ENCODE assay signal across 29 cellular contexts in the genomic region with DNA sequence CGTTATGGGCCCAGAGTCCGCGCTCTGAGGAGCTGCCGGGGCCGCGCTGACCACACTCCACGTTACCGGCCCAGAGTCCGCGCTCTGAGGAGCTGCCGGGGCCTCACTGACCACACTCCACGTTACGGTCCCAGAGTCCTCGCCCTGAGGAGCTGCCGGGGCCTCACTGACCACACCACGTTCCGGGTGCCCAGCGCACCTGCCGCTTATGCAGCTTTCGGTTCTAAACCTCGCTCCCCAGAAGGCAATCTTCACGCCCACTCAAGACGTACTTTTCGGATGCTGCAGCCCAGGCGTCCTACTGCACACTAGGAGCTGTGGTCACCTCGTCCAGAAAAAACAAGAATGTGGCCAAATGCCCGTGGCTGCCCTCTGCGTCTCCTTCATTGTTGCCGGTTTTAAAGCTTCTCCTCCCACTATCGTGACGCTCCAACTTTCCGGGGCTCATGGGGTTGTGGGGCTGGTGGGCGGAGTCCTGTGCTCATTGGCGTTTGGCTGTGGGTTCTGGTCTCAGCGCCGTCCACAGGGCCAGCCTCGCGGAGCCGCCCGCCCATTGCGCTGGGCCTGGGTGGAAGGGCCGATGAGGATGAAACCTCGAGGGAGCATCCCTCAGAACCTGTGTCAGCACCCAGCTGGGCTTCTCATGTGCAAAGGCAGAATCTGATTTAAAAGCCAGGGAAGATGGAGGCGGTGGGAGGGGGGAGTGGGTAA. TPM values are rescaled to one million over a fixed set of nuclear protein-coding genes. Genes with fewer than 3 reads are reported as not detected.
"Had no signal": no experiment of that assay in that cellular context is flagged by ENCODE, and none has a peak within 500 bp of the region (broad histone marks: within the 10 kb centered on the region; RNA-seq: fewer than 3 reads in every experiment).

No MANE protein-coding gene starts in this region.

- H3K27me3 ChIP-seq: pancreas, right lobe of liver had no signal

- FAIRE-seq: colon, endothelial cell of umbilical vein, islet of Langerhans, pancreas had no signal

- H3K27ac Mint-ChIP-seq: nephron progenitor cell; progenitor cell of endocrine pancreas; stimulated activated effector memory CD8-positive, alpha-beta T cell treated with anti-CD3 and anti-CD28 coated beads, Interleukin-12 subunit alpha, Interleukin-12 subunit beta, amount 100 ng/mL, for 72 hours; stimulated activated naive CD8-positive, alpha-beta T cell treated with anti-CD3 and anti-CD28 coated beads, Interleukin-15, Interleukin-2, amounts not matched to agents 100 ng/mL and 50 ng/mL, for 24 hours had no signal

- H3K4me1 ChIP-seq: esophagus muscularis mucosa, foreskin keratinocyte, gastroesophageal sphincter, heart left ventricle, left lung, pancreas, right lobe of liver, transverse colon had no signal

- H3K4me3 ChIP-seq: esophagus muscularis mucosa, gastroesophageal sphincter, heart left ventricle, hepatocyte, left lung, pancreas, right lobe of liver, smooth muscle cell, thoracic aorta, transverse colon had no signal

- ATAC-seq: foreskin keratinocyte; gastroesophageal sphincter; heart left ventricle; left cardiac atrium; left lung; naive thymus-derived CD8-positive, alpha-beta T cell; pancreas; right lobe of liver; stimulated activated effector memory CD8-positive, alpha-beta T cell treated with anti-CD3 and anti-CD28 coated beads, Interleukin-12 subunit alpha, Interleukin-12 subunit beta, amount 100 ng/mL, for 72 hours had no signal

- H3K9me3 Mint-ChIP-seq: naive thymus-derived CD8-positive, alpha-beta T cell; stimulated activated effector memory CD8-positive, alpha-beta T cell treated with anti-CD3 and anti-CD28 coated beads, Interleukin-12 subunit alpha, Interleukin-12 subunit beta, amount 100 ng/mL, for 72 hours; stimulated activated naive CD8-positive, alpha-beta T cell treated with anti-CD3 and anti-CD28 coated beads, Interleukin-15, Interleukin-2, amounts not matched to agents 100 ng/mL and 50 ng/mL, for 24 hours had no signal

- H3K4me2 ChIP-seq: hepatocyte, smooth muscle cell had no signal

- H3K79me2 ChIP-seq: hepatocyte had no signal

- H3K36me3 Mint-ChIP-seq: naive thymus-derived CD8-positive, alpha-beta T cell; stimulated activated effector memory CD8-positive, alpha-beta T cell treated with anti-CD3 and anti-CD28 coated beads, Interleukin-12 subunit alpha, Interleukin-12 subunit beta, amount 100 ng/mL, for 72 hours had no signal

- DNase-seq: cerebellar nuclear complex; effector CD8-positive, alpha-beta T cell; foreskin keratinocyte; left cardiac atrium; left lung; mammary epithelial cell; mesendoderm; naive thymus-derived CD8-positive, alpha-beta T cell; nephron progenitor cell; occipital lobe; pancreas; stimulated activated CD4-positive, alpha-beta T cell treated with anti-CD3 and anti-CD28 coated beads, Interleukin-2, amount 100 ng/mL, for 24 hours; stimulated activated CD4-positive, alpha-beta T cell treated with anti-CD3 and anti-CD28 coated beads, Interleukin-4, amount 100 ng/mL, for 24 hours; transverse colon had no signal

- H3K27ac ChIP-seq: esophagus muscularis mucosa, foreskin keratinocyte, gastroesophageal sphincter, heart left ventricle, hepatocyte, left lung, pancreas, right lobe of liver, thoracic aorta, transverse colon had no signal

- H3K4me3 Mint-ChIP-seq: naive thymus-derived CD8-positive, alpha-beta T cell; nephron progenitor cell; stimulated activated effector memory CD8-positive, alpha-beta T cell treated with anti-CD3 and anti-CD28 coated beads, Interleukin-12 subunit alpha, Interleukin-12 subunit beta, amount 100 ng/mL, for 72 hours; stimulated activated naive CD8-positive, alpha-beta T cell treated with anti-CD3 and anti-CD28 coated beads, Interleukin-15, Interleukin-2, amounts not matched to agents 100 ng/mL and 50 ng/mL, for 24 hours had no signal

- H3K9me3 ChIP-seq: left lung, pancreas, right lobe of liver, thoracic aorta, transverse colon had no signal

- H2AFZ ChIP-seq: hepatocyte had no signal

- H3K36me3 ChIP-seq: esophagus muscularis mucosa, gastroesophageal sphincter, heart left ventricle, left lung, pancreas, right lobe of liver, thoracic aorta, transverse colon had no signal

RNA-seq across cellular contexts. Expression of gene KCNG2, which starts 11.9 kb away (rescaled TPM):
- total RNA-seq: endothelial cell of umbilical vein; epithelial cell of proximal tubule; foreskin keratinocyte; hepatocyte; kidney epithelial cell; naive thymus-derived CD8-positive, alpha-beta T cell; progenitor cell of endocrine pancreas; right lobe of liver; smooth muscle cell had no signal
- polyA plus RNA-seq: endothelial cell of umbilical vein; foreskin keratinocyte; hepatocyte; mammary epithelial cell; naive thymus-derived CD8-positive, alpha-beta T cell; pancreas had no signal
